In the genomic region with DNA sequence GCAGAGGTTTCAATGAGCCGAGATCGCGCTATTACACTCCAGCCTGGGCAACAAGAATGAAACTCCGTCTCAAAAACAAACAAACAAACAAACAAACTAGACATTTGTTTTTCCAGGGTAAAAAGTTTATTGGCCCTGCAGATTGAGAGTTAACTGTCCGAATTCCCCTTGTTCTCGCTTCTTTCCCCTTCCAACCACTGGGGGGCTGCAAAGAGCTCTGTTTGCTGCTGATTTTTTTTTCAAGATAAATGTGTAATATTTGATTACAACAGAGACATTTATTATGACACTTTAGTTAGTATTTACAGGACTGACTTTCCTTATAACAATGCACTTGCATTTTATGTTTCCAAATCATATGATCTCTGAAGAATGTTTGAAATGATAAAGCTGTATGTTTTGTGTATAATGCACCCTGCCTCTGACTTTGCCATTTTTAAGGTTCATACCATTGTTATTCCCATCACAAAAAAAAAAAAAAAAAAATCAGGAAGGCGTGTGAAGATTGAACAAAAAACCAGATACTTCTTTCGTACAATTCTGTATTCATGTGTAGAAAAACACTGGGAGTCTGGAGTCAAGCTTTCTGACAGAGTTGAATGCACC, we compare ENCODE assay signal across 8 cellular contexts. TPM values are rescaled to one million over a fixed set of nuclear protein-coding genes. Genes with fewer than 3 reads are reported as not detected.
DNase-seq lines count a peak whose midpoint lies in the region; ATAC-seq, FAIRE-seq and TF ChIP-seq lines count a peak whose summit lies in the region.

No MANE protein-coding gene starts in this region.

- peak; percentile 78 for TF ChIP-seq CTCF in cardiac fibroblast (IDR thresholded peaks at IDR 0.05; ENCODE audit: low read depth, low read length)
- peak; percentile 62 for TF ChIP-seq CTCF in liver (IDR thresholded peaks at IDR 0.05; ENCODE audit: low read depth, low read length, missing input control)

- peaks cover 50 to 66% of the 10 kb centered on the region in 2 donors for H3K27me3 Mint-ChIP-seq in T-cell

- ATAC-seq in HG02759 (IDR thresholded peaks at IDR 0.05; ENCODE audit: unreplicated experiment): no peak
- ATAC-seq in T-cell (replicated peaks in 1 of 4): no peak

- H3K27ac Mint-ChIP-seq in T-cell: no peak overlapping the region

- CTCF ChIA-PET in T-cell (lab: Charles Lee): interaction anchor here (0.6 to 0.7 kb wide), 3 partner anchors 15 to 927 kb away, joined by 3 to 7 read pairs (median 3); no protein-coding TSS in a partner anchor

- WGBS in liver: 12% methylated on average over 8 of the region's 8 CpGs

- H3K9me3 Mint-ChIP-seq in T-cell: no peaks in the 10 kb centered on the region

- H3K4me1 Mint-ChIP-seq in T-cell: peaks cover 0 to 6% (median 6%) of the 10 kb centered on the region in 3 donors

- no peaks in the 10 kb centered on the region for H3K9me3 ChIP-seq in liver (ENCODE audit: control insufficient read depth in 4 of 4, low read length in 3 of 4)

- DNase-seq in CD1c-positive myeloid dendritic cell (ENCODE audit: extremely low spot score) (peak; percentile 28), H54 (ENCODE audit: insufficient read length, low spot score) (peak; percentile 39), NCI-H526 treated with DMSO at 0.1 percent for 48 hours (lab: John Stamatoyannopoulos, UW) (peak; percentile 56), cardiac fibroblast (ENCODE audit: low read depth in 2 of 2) (peak; percentile 62 to 66), T-cell (no peak)
- DNase-seq in activated effector memory CD4-positive, alpha-beta T cell treated with Interleukin-2 at 50 U/mL for 16 hours: no peak

- peaks cover 7 to 43% (median 23%) of the 10 kb centered on the region in 4 donors for H3K4me1 ChIP-seq in liver (ENCODE audit: control insufficient read depth in 4 of 4, insufficient read depth in 4 of 4, low read length in 3 of 4)

- H3K9ac ChIP-seq in liver (ENCODE audit: low read depth in 1 of 2, low read length in 2 of 2): no peak overlapping the region

- TF ChIP-seq RAD21 in liver (IDR thresholded peaks at IDR 0.05): peak; percentile 80

- H3K36me3 ChIP-seq in liver (ENCODE audit: control insufficient read depth in 4 of 4, insufficient read depth in 3 of 4, low read depth in 1 of 4, low read length in 3 of 4): no peaks in the 10 kb centered on the region

- no peak overlapping the region for H3K4me3 ChIP-seq in cardiac fibroblast (replicated peaks in 1 of 2; ENCODE audit: low read depth in 2 of 2, low read length in 2 of 2)
- no peak overlapping the region for H3K4me3 ChIP-seq in liver (ENCODE audit: low read depth in 1 of 3, low read length in 3 of 3)

- no peak overlapping the region for H3K27ac ChIP-seq in liver (ENCODE audit: low read depth in 1 of 2, low read length in 2 of 2)

- POLR2A ChIA-PET in T-cell (lab: Charles Lee): interaction anchor here in 1 of 2 donors (0.6 kb wide), 1 partner anchor 12 kb away, joined by 5 read pairs; no protein-coding TSS in a partner anchor

- no peak for TF ChIP-seq POLR2A in H54 (IDR thresholded peaks at IDR 0.05; ENCODE audit: low read depth, low read length)

- no peak overlapping the region for H3K4me3 Mint-ChIP-seq in T-cell

- H3K36me3 Mint-ChIP-seq in T-cell: no peaks in the 10 kb centered on the region

- peaks cover under 1 to 18% (median 12%) of the 10 kb centered on the region in 4 donors for H3K27me3 ChIP-seq in liver (ENCODE audit: control insufficient read depth in 4 of 4, insufficient read depth in 4 of 4, low read length in 3 of 4)

- FAIRE-seq in H54 (lab: Jason Lieb, UNC): no peak

TF ChIP-seq in liver, 16 proteins besides CTCF, POLR2A, EP300 and RAD21:
- TF ChIP-seq, protein P1, sequence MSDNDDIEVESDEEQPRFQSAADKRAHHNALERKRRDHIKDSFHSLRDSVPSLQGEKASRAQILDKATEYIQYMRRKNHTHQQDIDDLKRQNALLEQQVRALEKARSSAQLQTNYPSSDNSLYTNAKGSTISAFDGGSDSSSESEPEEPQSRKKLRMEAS (IDR thresholded peaks at IDR 0.05): no peak
- TF ChIP-seq HNF4G (IDR thresholded peaks at IDR 0.05) (no peak), RXRA (IDR thresholded peaks at IDR 0.05) (no peak), YY1 (IDR thresholded peaks at IDR 0.05) (no peak), FOXA2 (IDR thresholded peaks at IDR 0.05) (no peak), FOXA1 (IDR thresholded peaks at IDR 0.05) (no peak), TAF1 (conservative IDR thresholded peaks at IDR 0.05) (no peak), NR2F2 (IDR thresholded peaks at IDR 0.05) (no peak), SP1 (IDR thresholded peaks at IDR 0.05) (no peak), HNF4A (conservative IDR thresholded peaks at IDR 0.05) (no peak), EGR1 (IDR thresholded peaks at IDR 0.05; ENCODE audit: low read depth in 2 of 2) (no peak), JUND (IDR thresholded peaks at IDR 0.05) (no peak)
- TF ChIP-seq, protein P2, sequence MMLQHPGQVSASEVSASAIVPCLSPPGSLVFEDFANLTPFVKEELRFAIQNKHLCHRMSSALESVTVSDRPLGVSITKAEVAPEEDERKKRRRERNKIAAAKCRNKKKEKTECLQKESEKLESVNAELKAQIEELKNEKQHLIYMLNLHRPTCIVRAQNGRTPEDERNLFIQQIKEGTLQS (IDR thresholded peaks at IDR 0.05): no peak
- TF ChIP-seq, protein P3, sequence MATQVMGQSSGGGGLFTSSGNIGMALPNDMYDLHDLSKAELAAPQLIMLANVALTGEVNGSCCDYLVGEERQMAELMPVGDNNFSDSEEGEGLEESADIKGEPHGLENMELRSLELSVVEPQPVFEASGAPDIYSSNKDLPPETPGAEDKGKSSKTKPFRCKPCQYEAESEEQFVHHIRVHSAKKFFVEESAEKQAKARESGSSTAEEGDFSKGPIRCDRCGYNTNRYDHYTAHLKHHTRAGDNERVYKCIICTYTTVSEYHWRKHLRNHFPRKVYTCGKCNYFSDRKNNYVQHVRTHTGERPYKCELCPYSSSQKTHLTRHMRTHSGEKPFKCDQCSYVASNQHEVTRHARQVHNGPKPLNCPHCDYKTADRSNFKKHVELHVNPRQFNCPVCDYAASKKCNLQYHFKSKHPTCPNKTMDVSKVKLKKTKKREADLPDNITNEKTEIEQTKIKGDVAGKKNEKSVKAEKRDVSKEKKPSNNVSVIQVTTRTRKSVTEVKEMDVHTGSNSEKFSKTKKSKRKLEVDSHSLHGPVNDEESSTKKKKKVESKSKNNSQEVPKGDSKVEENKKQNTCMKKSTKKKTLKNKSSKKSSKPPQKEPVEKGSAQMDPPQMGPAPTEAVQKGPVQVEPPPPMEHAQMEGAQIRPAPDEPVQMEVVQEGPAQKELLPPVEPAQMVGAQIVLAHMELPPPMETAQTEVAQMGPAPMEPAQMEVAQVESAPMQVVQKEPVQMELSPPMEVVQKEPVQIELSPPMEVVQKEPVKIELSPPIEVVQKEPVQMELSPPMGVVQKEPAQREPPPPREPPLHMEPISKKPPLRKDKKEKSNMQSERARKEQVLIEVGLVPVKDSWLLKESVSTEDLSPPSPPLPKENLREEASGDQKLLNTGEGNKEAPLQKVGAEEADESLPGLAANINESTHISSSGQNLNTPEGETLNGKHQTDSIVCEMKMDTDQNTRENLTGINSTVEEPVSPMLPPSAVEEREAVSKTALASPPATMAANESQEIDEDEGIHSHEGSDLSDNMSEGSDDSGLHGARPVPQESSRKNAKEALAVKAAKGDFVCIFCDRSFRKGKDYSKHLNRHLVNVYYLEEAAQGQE (IDR thresholded peaks at IDR 0.05): no peak

RNA-seq across cellular contexts. Expression of a gene that starts 2.8 kb away (rescaled TPM):
- total RNA-seq in liver (1 to 10 TPM in 1 of 2 donors, under 1 TPM in 1; 0.09 to 2.2 TPM), T-cell (under 1 TPM in 3 of 5 donors, not detected in 2; under 0.01 to 0.12 (median 0.03) TPM)
- polyA plus RNA-seq in liver: under 1 TPM; 0.32 to 0.78 TPM

Comparison
In these comparisons a context has a peak if more than half of its experiments do, and no peak if none do; other contexts are left out.
1. DNase-seq: peak in CD1c-positive myeloid dendritic cell (single experiment), H54 (single experiment), NCI-H526 treated with DMSO at 0.1 percent for 48 hours (single experiment) and cardiac fibroblast (2 of 2); none in T-cell (0 of 34) and activated effector memory CD4-positive, alpha-beta T cell treated with Interleukin-2 at 50 U/mL for 16 hours (single experiment).